Comparison of ENCODE assay signal across 1 cellular context in the genomic region with DNA sequence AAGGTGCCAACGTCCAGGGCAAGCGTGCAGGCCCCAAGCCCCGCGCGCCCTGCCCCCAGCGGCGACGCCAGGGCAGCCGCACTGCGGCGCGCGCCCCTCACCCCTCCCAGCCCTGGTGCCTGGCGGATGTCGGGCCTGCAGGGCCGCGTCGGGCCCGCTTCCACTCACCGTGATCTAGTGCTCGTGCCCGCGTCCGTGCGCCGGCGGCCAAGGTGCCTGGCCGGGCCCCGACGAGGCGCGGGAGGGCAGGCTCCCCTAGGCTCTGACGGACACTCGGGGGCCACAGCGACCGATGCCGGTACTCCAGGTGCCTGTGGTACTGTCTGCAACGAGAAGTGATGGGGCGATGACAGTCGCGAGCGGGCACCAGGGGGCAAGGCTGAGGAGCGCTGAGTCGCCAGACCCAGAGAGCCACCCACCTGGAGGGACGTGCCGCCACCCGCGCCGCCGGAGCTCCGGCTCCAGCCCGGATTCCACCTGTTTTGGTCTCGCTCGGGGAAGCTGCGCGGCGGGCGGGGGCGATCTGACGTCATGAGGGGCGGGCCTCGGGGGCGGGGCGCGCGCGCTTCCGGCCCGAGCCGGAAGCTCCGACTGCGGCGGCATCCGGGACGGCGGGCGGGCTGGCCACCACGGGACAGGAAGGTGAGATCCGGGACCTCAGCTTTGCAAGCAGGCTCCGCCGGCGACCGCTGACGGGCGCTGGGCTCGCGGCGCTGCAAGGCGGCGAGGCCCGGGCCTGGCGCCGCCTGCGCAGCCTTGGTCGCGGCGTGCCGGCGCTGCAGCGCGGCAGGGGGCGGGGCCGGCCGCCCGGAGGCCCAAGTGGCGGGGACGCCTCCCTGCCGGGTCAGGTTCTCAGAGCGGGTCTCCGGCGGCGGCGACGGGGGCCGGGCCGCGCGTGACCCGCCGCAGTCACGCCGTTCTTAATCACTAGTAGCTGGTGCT.
TF ChIP-seq lines count a peak whose summit lies in the region.

A gene with protein sequence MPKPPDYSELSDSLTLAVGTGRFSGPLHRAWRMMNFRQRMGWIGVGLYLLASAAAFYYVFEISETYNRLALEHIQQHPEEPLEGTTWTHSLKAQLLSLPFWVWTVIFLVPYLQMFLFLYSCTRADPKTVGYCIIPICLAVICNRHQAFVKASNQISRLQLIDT (plus strand): TSS at position 927 of the 942 bp plus-strand sequence. CDS start 89 bp downstream, outside the sequence.
A gene with protein sequence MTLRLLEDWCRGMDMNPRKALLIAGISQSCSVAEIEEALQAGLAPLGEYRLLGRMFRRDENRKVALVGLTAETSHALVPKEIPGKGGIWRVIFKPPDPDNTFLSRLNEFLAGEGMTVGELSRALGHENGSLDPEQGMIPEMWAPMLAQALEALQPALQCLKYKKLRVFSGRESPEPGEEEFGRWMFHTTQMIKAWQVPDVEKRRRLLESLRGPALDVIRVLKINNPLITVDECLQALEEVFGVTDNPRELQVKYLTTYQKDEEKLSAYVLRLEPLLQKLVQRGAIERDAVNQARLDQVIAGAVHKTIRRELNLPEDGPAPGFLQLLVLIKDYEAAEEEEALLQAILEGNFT (minus strand): TSS at position 507 of the 942 bp plus-strand sequence. CDS start 655 bp downstream, outside the sequence.

TF ChIP-seq in HepG2, 621 proteins besides CTCF, POLR2A, EP300 and RAD21 (continued from another document and continues in another):
- TF ChIP-seq TSC22D2 (CRISPR knock-in tag; IDR thresholded peaks at IDR 0.05; ENCODE audit: borderline replicate concordance) (peak; percentile 43; the same call in 1 of the 2 replicates), CHD2 (IDR thresholded peaks at IDR 0.05; ENCODE audit: low read depth, low read length) (peak; percentile 38; the same call in 1 of the 2 replicates), ZSCAN9 (CRISPR knock-in tag; IDR thresholded peaks at IDR 0.05; ENCODE audit: borderline replicate concordance) (0 out of 2 replicates have a peak, but pooled peaks have one; percentile 49), ZNF749 (CRISPR knock-in tag; IDR thresholded peaks at IDR 0.05; ENCODE audit: borderline replicate concordance) (no peak; the same call in 1 of the 2 replicates), PAX8 (CRISPR knock-in tag; IDR thresholded peaks at IDR 0.05; ENCODE audit: borderline replicate concordance) (0 out of 2 replicates have a peak, but pooled peaks have one; percentile 42), TCF12 (IDR thresholded peaks at IDR 0.05) (no peak), TCF12 (CRISPR knock-in tag; IDR thresholded peaks at IDR 0.05) (peak; percentile 73; the same call in 1 of the 2 replicates), SYNCRIP (IDR thresholded peaks at IDR 0.05; ENCODE audit: insufficient read depth, low read depth, low read length) (no peak), ZNF446 (CRISPR knock-in tag; IDR thresholded peaks at IDR 0.05) (peak; percentile 88), ZMAT3 (CRISPR knock-in tag; conservative IDR thresholded peaks at IDR 0.05) (peak; percentile 71; the same call in 1 of the 2 replicates), ETV5 (CRISPR knock-in tag; IDR thresholded peaks at IDR 0.05; ENCODE audit: borderline replicate concordance) (peak; percentile 63), ZNF367 (CRISPR knock-in tag; IDR thresholded peaks at IDR 0.05; ENCODE audit: borderline replicate concordance) (peak; percentile 59; the same call in 1 of the 2 replicates), ZNF614 (CRISPR knock-in tag; IDR thresholded peaks at IDR 0.05; ENCODE audit: borderline replicate concordance) (peak; percentile 60; the same call in 1 of the 2 replicates), NCOA1 (CRISPR knock-in tag; IDR thresholded peaks at IDR 0.05) (no peak), ZSCAN12 (CRISPR knock-in tag; IDR thresholded peaks at IDR 0.05) (peak; percentile 47; the same call in 1 of the 2 replicates), MZF1 (CRISPR knock-in tag; IDR thresholded peaks at IDR 0.05; ENCODE audit: borderline replicate concordance) (0 out of 2 replicates have a peak, but pooled peaks have one; percentile 55), ZNF607 (CRISPR knock-in tag; IDR thresholded peaks at IDR 0.05; ENCODE audit: borderline replicate concordance) (peak; percentile 91)
- TF ChIP-seq, protein P1, sequence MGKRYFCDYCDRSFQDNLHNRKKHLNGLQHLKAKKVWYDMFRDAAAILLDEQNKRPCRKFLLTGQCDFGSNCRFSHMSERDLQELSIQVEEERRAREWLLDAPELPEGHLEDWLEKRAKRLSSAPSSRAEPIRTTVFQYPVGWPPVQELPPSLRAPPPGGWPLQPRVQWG (CRISPR knock-in tag; IDR thresholded peaks at IDR 0.05; ENCODE audit: borderline replicate concordance, low read depth) = no peak
- TF ChIP-seq, protein P2, sequence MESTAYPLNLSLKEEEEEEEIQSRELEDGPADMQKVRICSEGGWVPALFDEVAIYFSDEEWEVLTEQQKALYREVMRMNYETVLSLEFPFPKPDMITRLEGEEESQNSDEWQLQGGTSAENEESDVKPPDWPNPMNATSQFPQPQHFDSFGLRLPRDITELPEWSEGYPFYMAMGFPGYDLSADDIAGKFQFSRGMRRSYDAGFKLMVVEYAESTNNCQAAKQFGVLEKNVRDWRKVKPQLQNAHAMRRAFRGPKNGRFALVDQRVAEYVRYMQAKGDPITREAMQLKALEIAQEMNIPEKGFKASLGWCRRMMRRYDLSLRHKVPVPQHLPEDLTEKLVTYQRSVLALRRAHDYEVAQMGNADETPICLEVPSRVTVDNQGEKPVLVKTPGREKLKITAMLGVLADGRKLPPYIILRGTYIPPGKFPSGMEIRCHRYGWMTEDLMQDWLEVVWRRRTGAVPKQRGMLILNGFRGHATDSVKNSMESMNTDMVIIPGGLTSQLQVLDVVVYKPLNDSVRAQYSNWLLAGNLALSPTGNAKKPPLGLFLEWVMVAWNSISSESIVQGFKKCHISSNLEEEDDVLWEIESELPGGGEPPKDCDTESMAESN (CRISPR knock-in tag; conservative IDR thresholded peaks at IDR 0.05) = peak; percentile 81
- TF ChIP-seq, protein P3, sequence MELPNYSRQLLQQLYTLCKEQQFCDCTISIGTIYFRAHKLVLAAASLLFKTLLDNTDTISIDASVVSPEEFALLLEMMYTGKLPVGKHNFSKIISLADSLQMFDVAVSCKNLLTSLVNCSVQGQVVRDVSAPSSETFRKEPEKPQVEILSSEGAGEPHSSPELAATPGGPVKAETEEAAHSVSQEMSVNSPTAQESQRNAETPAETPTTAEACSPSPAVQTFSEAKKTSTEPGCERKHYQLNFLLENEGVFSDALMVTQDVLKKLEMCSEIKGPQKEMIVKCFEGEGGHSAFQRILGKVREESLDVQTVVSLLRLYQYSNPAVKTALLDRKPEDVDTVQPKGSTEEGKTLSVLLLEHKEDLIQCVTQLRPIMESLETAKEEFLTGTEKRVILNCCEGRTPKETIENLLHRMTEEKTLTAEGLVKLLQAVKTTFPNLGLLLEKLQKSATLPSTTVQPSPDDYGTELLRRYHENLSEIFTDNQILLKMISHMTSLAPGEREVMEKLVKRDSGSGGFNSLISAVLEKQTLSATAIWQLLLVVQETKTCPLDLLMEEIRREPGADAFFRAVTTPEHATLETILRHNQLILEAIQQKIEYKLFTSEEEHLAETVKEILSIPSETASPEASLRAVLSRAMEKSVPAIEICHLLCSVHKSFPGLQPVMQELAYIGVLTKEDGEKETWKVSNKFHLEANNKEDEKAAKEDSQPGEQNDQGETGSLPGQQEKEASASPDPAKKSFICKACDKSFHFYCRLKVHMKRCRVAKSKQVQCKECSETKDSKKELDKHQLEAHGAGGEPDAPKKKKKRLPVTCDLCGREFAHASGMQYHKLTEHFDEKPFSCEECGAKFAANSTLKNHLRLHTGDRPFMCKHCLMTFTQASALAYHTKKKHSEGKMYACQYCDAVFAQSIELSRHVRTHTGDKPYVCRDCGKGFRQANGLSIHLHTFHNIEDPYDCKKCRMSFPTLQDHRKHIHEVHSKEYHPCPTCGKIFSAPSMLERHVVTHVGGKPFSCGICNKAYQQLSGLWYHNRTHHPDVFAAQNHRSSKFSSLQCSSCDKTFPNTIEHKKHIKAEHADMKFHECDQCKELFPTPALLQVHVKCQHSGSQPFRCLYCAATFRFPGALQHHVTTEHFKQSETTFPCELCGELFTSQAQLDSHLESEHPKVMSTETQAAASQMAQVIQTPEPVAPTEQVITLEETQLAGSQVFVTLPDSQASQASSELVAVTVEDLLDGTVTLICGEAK (IDR thresholded peaks at IDR 0.05) = no peak
- TF ChIP-seq, protein P3 (CRISPR knock-in tag; IDR thresholded peaks at IDR 0.05) = 0 out of 2 replicates have a peak, but pooled peaks have one; percentile 70
- TF ChIP-seq, protein P4, sequence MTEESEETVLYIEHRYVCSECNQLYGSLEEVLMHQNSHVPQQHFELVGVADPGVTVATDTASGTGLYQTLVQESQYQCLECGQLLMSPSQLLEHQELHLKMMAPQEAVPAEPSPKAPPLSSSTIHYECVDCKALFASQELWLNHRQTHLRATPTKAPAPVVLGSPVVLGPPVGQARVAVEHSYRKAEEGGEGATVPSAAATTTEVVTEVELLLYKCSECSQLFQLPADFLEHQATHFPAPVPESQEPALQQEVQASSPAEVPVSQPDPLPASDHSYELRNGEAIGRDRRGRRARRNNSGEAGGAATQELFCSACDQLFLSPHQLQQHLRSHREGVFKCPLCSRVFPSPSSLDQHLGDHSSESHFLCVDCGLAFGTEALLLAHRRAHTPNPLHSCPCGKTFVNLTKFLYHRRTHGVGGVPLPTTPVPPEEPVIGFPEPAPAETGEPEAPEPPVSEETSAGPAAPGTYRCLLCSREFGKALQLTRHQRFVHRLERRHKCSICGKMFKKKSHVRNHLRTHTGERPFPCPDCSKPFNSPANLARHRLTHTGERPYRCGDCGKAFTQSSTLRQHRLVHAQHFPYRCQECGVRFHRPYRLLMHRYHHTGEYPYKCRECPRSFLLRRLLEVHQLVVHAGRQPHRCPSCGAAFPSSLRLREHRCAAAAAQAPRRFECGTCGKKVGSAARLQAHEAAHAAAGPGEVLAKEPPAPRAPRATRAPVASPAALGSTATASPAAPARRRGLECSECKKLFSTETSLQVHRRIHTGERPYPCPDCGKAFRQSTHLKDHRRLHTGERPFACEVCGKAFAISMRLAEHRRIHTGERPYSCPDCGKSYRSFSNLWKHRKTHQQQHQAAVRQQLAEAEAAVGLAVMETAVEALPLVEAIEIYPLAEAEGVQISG (CRISPR knock-in tag; IDR thresholded peaks at IDR 0.05) = peak; percentile 71
- TF ChIP-seq, protein P5, sequence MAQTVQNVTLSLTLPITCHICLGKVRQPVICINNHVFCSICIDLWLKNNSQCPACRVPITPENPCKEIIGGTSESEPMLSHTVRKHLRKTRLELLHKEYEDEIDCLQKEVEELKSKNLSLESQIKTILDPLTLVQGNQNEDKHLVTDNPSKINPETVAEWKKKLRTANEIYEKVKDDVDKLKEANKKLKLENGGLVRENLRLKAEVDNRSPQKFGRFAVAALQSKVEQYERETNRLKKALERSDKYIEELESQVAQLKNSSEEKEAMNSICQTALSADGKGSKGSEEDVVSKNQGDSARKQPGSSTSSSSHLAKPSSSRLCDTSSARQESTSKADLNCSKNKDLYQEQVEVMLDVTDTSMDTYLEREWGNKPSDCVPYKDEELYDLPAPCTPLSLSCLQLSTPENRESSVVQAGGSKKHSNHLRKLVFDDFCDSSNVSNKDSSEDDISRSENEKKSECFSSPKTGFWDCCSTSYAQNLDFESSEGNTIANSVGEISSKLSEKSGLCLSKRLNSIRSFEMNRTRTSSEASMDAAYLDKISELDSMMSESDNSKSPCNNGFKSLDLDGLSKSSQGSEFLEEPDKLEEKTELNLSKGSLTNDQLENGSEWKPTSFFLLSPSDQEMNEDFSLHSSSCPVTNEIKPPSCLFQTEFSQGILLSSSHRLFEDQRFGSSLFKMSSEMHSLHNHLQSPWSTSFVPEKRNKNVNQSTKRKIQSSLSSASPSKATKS (CRISPR knock-in tag; IDR thresholded peaks at IDR 0.05) = no peak
- TF ChIP-seq, protein P6, sequence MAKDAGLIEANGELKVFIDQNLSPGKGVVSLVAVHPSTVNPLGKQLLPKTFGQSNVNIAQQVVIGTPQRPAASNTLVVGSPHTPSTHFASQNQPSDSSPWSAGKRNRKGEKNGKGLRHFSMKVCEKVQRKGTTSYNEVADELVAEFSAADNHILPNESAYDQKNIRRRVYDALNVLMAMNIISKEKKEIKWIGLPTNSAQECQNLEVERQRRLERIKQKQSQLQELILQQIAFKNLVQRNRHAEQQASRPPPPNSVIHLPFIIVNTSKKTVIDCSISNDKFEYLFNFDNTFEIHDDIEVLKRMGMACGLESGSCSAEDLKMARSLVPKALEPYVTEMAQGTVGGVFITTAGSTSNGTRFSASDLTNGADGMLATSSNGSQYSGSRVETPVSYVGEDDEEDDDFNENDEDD (CRISPR knock-in tag; IDR thresholded peaks at IDR 0.05; ENCODE audit: borderline replicate concordance) = peak; percentile 28; the same call in 1 of the 2 replicates
- TF ChIP-seq, protein P7, sequence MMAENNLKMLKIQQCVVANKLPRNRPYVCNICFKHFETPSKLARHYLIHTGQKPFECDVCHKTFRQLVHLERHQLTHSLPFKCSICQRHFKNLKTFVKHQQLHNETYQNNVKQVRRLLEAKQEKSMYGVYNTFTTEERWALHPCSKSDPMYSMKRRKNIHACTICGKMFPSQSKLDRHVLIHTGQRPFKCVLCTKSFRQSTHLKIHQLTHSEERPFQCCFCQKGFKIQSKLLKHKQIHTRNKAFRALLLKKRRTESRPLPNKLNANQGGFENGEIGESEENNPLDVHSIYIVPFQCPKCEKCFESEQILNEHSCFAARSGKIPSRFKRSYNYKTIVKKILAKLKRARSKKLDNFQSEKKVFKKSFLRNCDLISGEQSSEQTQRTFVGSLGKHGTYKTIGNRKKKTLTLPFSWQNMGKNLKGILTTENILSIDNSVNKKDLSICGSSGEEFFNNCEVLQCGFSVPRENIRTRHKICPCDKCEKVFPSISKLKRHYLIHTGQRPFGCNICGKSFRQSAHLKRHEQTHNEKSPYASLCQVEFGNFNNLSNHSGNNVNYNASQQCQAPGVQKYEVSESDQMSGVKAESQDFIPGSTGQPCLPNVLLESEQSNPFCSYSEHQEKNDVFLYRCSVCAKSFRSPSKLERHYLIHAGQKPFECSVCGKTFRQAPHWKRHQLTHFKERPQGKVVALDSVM (CRISPR knock-in tag; IDR thresholded peaks at IDR 0.05) = no peak
